Comparison of ENCODE assay signal across 24 cellular contexts in genomic region chr6:69976591-69977090, GRCh38.
"Had no signal": no experiment of that assay in that cellular context is flagged by ENCODE, and none has a peak within 500 bp of the region (broad histone marks: within the 10 kb centered on the region; RNA-seq: fewer than 3 reads in every experiment).

No MANE protein-coding gene starts in this region.

- H3K27me3 ChIP-seq: adrenal gland, dorsolateral prefrontal cortex, thyroid gland, uterus had no signal

- H3K4me1 ChIP-seq: adrenal gland, lower lobe of right lung, uterus had no signal

- DNase-seq: activated CD4-positive, alpha-beta T cell treated with anti-CD3 and anti-CD28 coated beads, Interleukin-2, amount 50 U/mL, for 1 hour; activated CD4-positive, CD25-positive, alpha-beta regulatory T cell treated with anti-CD3 and anti-CD28 coated beads, Interleukin-2, amount 50 U/mL, for 72 hours; activated CD8-positive, alpha-beta memory T cell treated with anti-CD3 and anti-CD28 coated beads for 24 hours; activated CD8-positive, alpha-beta memory T cell treated with anti-CD3 and anti-CD28 coated beads, Interleukin-2, amount 50 U/mL, for 48 hours; activated gamma-delta T cell treated with Interleukin-2 at 50 U/mL for 16 hours; activated T-cell treated with anti-CD3 and anti-CD28 coated beads, Interleukin-2, amount 50 U/mL, for 48 hours; adrenal gland; caudate nucleus; dorsolateral prefrontal cortex; head of caudate nucleus; left colon; lower lobe of right lung; midbrain; occipital lobe; posterior cingulate gyrus; retina; stimulated activated naive CD4-positive, alpha-beta T cell treated with Interleukin-2 at 50 U/mL for 16 hours; T-helper 1 cell; T1000; thyroid gland; uterus had no signal

- H3K36me3 ChIP-seq: adrenal gland, lower lobe of right lung, thyroid gland, uterus had no signal

- H3K4me3 ChIP-seq: adrenal gland, dorsolateral prefrontal cortex, lower lobe of right lung, thyroid gland, uterus had no signal

- ATAC-seq: activated naive CD4-positive, alpha-beta T cell treated with anti-CD3 and anti-CD28 coated beads, Interleukin-2, amount 50 U/mL, for 72 hours; left colon; lower lobe of right lung had no signal

- H3K27ac ChIP-seq: adrenal gland, dorsolateral prefrontal cortex, lower lobe of right lung, thyroid gland, uterus had no signal

- H3K36me3 Mint-ChIP-seq: activated naive CD4-positive, alpha-beta T cell treated with anti-CD3 and anti-CD28 coated beads, Interleukin-2, amount 50 U/mL, for 72 hours had no signal

- H3K9me3 ChIP-seq: adrenal gland, lower lobe of right lung, thyroid gland, uterus had no signal

- FAIRE-seq: colon, frontal cortex had no signal

- H3K27ac Mint-ChIP-seq: activated naive CD4-positive, alpha-beta T cell treated with anti-CD3 and anti-CD28 coated beads, Interleukin-2, amount 50 U/mL, for 72 hours had no signal

- H3K9me3 Mint-ChIP-seq: activated naive CD4-positive, alpha-beta T cell treated with anti-CD3 and anti-CD28 coated beads, Interleukin-2, amount 50 U/mL, for 72 hours had no signal
